24 cellular contexts compared by ENCODE assay signal in the genomic region with DNA sequence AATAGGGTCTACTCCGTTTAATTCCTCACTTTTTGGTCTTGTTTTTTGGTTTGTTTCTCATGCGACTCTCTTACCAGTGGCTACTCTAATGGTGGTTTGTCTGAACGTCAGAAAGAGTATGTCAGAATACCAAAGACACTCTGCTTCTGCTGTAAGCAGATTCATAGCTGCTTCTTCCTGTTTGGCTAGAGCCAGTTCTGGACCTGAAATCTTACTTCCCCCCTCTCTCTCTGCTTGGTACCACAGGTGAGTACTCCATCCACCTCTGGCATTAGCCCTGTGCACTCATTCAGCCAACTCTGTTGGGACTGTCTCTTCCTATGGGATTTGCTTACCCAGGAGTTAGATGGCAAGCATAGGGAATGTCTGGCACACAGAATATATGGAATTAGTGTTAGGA.
"Had no signal": no experiment of that assay in that cellular context is flagged by ENCODE, and none has a peak within 500 bp of the region (broad histone marks: within the 10 kb centered on the region; RNA-seq: fewer than 3 reads in every experiment).

No MANE protein-coding gene starts in this region.

- H3K9me3 Mint-ChIP-seq: natural killer cell treated with Interleukin-12 subunit alpha and Interleukin-12 subunit beta and Interleukin-15 and Interleukin-18, amount 100 ng/mL, for 72 hours; neural progenitor cell had no signal

- H3K4me2 ChIP-seq: neural progenitor cell had no signal

- H3K27ac Mint-ChIP-seq: natural killer cell treated with Interleukin-12 subunit alpha and Interleukin-12 subunit beta and Interleukin-15 and Interleukin-18, amount 100 ng/mL, for 72 hours; neural progenitor cell had no signal

- H3K36me3 ChIP-seq: neural progenitor cell, ovary had no signal

- H3K27ac ChIP-seq: dorsolateral prefrontal cortex, heart right ventricle, neural progenitor cell, ovary, right atrium auricular region, sigmoid colon, skin epidermis, stomach, thoracic aorta, transverse colon had no signal

- H3K9ac ChIP-seq: neural progenitor cell had no signal

- ATAC-seq: heart right ventricle; left lobe of liver; mucosa of descending colon; natural killer cell treated with Interleukin-12 subunit alpha and Interleukin-12 subunit beta and Interleukin-15 and Interleukin-18, amount 100 ng/mL, for 72 hours had no signal

- H3K4me3 ChIP-seq: dorsolateral prefrontal cortex, heart right ventricle, mucosa of descending colon, neural progenitor cell, ovary, right atrium auricular region, sigmoid colon, skin epidermis, stomach, thoracic aorta, transverse colon had no signal

- H3K4me3 Mint-ChIP-seq: natural killer cell treated with Interleukin-12 subunit alpha and Interleukin-12 subunit beta and Interleukin-15 and Interleukin-18, amount 100 ng/mL, for 72 hours; neural progenitor cell had no signal

- H2AFZ ChIP-seq: neural progenitor cell had no signal

- H3K27me3 ChIP-seq: dorsolateral prefrontal cortex, heart right ventricle, neural progenitor cell, ovary, right atrium auricular region, sigmoid colon, stomach, transverse colon had no signal

- H3K27me3 Mint-ChIP-seq: natural killer cell treated with Interleukin-12 subunit alpha and Interleukin-12 subunit beta and Interleukin-15 and Interleukin-18, amount 100 ng/mL, for 72 hours had no signal

- DNase-seq: cortex of kidney; dorsolateral prefrontal cortex; effector CD8-positive, alpha-beta T cell; heart right ventricle; hypothalamus; mammary epithelial cell; mucosa of descending colon; nucleus accumbens; ovary; sigmoid colon; stimulated activated CD4-positive, alpha-beta T cell treated with anti-CD3 and anti-CD28 coated beads, Interleukin-2, amount 100 ng/mL, for 24 hours; stimulated activated CD4-positive, alpha-beta T cell treated with anti-CD3 and anti-CD28 coated beads, Interleukin-4, amount 100 ng/mL, for 4 hours; stimulated activated naive CD4-positive, alpha-beta T cell; stomach; substantia nigra; transverse colon had no signal

- H3K36me3 Mint-ChIP-seq: natural killer cell treated with Interleukin-12 subunit alpha and Interleukin-12 subunit beta and Interleukin-15 and Interleukin-18, amount 100 ng/mL, for 72 hours had no signal

- H3K9me3 ChIP-seq: heart right ventricle, mucosa of descending colon, ovary, right atrium auricular region, sigmoid colon, stomach, thoracic aorta, transverse colon had no signal

- FAIRE-seq: frontal cortex, islet of Langerhans had no signal
